Comparison of ENCODE assay signal across 8 cellular contexts in genomic region chr2:112623913-112624777, GRCh38. TPM values are rescaled to one million over a fixed set of nuclear protein-coding genes. Genes with fewer than 3 reads are reported as not detected.
DNase-seq lines count a peak whose midpoint lies in the region; ATAC-seq and TF ChIP-seq lines count a peak whose summit lies in the region.

No MANE protein-coding gene starts in this region.

- TF ChIP-seq CTCF in fibroblast of mammary gland (conservative IDR thresholded peaks at IDR 0.05; ENCODE audit: control insufficient read depth, insufficient read depth, low read depth, low read length), result no peak

- DNase-seq in LHCN-M2 (ENCODE audit: low read depth), result peak; percentile 77
- peak; percentile 66 for DNase-seq in activated CD8-positive, alpha-beta memory T cell treated with anti-CD3 and anti-CD28 coated beads, Interleukin-2, amount 50 U/mL, for 1 hour (ENCODE audit: extremely low read depth)
- DNase-seq in fibroblast of mammary gland (ENCODE audit: low read depth), result peak; percentile 96
- peak; percentile 66 for DNase-seq in stimulated activated CD4-positive, alpha-beta T cell treated with anti-CD3 and anti-CD28 coated beads, Interleukin-4, amount 100 ng/mL, for 1 hour
- no peak for DNase-seq in NCI-H524 (lab: John Stamatoyannopoulos, UW)
- DNase-seq in OCI-M2 (lab: John Stamatoyannopoulos, UW; ENCODE audit: unreplicated experiment), result no peak

- H3K4me3 ChIP-seq in fibroblast of mammary gland (ENCODE audit: control insufficient read depth, low read depth, low read length), result peak overlapping the region; percentile 31

- ATAC-seq in GM19395 (IDR thresholded peaks at IDR 0.05; ENCODE audit: unreplicated experiment), result peak; percentile 86
- no peak for ATAC-seq in GM18519 (IDR thresholded peaks at IDR 0.05; ENCODE audit: low FRiP score, unreplicated experiment)

RNA-seq across cellular contexts. Expression of gene SLC20A1, which starts 21.6 kb away (rescaled TPM):
- 172 and 186 TPM in 2 replicates for total RNA-seq in LHCN-M2 (2014; rRNA removed)
- 89.4 TPM for polyA plus RNA-seq in LHCN-M2 (2012)

RNA-seq across cellular contexts. Expression of gene CHCHD5, which starts 39.7 kb away (rescaled TPM):
- 22.4 and 32.6 TPM in 2 replicates for total RNA-seq in LHCN-M2 (2014; rRNA removed)
- polyA plus RNA-seq in LHCN-M2 (2012), result 94.1 TPM

Comparison
In these comparisons a context has a peak if more than half of its experiments do, and no peak if none do; other contexts are left out.
1. DNase-seq: peak in LHCN-M2 (single experiment), activated CD8-positive, alpha-beta memory T cell treated with anti-CD3 and anti-CD28 coated beads, Interleukin-2, amount 50 U/mL, for 1 hour (single experiment), fibroblast of mammary gland (single experiment) and stimulated activated CD4-positive, alpha-beta T cell treated with anti-CD3 and anti-CD28 coated beads, Interleukin-4, amount 100 ng/mL, for 1 hour (single experiment); none in NCI-H524 (0 of 2) and OCI-M2 (single experiment).